ENCODE assay signal across 8 cellular contexts in the genomic region with DNA sequence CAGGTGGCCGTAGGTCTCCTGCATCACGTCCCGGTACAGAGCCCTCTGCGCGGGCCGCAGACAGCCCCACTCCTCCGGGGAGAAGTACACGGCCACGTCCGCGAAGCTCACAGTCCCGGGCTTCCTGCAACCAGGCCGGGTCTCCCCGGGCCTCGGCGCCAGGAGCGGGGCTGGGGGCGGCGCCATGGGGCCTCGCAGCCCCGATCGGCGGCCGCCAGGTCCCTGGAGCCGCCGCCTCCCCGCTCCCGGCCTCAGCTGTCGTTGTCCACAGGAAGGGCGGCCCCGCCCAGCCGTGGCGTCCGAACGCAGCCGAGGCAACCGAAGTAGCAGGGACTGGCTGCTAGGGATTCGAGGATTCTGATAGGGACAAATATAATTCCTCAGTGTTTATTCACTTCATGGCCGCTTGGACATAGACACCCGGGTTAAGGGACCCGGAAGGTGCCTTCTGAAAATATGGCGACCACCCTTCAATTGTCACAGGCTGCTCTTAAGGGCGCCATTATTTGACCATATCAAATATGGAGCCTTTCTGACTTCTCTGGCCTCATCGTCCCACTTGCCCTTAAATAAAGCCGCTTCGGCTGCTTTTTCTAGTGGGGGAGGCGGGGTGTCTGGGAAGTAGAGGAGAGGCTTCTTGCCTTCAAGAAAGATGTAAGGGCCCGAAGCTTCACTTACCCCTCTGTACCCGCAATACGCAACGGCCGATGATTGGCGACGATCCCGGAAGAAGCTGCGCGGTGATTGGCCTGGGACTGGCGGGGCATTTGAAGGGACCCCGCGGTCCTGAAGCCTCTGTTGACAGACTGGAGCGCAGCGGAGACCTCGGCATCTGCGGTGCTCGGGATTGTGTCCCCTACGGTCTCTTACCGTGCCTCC. TPM values are rescaled to one million over a fixed set of nuclear protein-coding genes. Genes with fewer than 3 reads are reported as not detected.
DNase-seq lines count a peak whose midpoint lies in the region; ATAC-seq and TF ChIP-seq lines count a peak whose summit lies in the region.

A gene (minus strand): TSS at position 271 of the 879 bp plus-strand sequence. CDS start 85 bp downstream, at position 186.

- H3K36me3 Mint-ChIP-seq in activated naive CD8-positive, alpha-beta T cell treated with anti-CD3 and anti-CD28 coated beads for 36 hours, result peaks cover 4% of the 10 kb centered on the region
- no peaks in the 10 kb centered on the region for H3K36me3 Mint-ChIP-seq in osteocyte (ENCODE audit: unreplicated experiment)

- H3K27ac Mint-ChIP-seq in activated naive CD8-positive, alpha-beta T cell treated with anti-CD3 and anti-CD28 coated beads for 36 hours, result peak within 1 kb of the TSS; percentile 90
- H3K27ac Mint-ChIP-seq in osteocyte (ENCODE audit: unreplicated experiment), result peak within 1 kb of the TSS; percentile 98

- WGBS in thymus, result under 1% methylated on average over 67 of the region's 67 CpGs

- ATAC-seq in HG02588 (IDR thresholded peaks at IDR 0.05; ENCODE audit: unreplicated experiment), result peak; percentile 72

- H3K27ac ChIP-seq in thymus (ENCODE audit: low read depth), result peak within 1 kb of the TSS; percentile 100

- no peaks in the 10 kb centered on the region for H3K9me3 ChIP-seq in thymus (ENCODE audit: control insufficient read depth)

- no peak for TF ChIP-seq CTCF in GM06990 (IDR thresholded peaks at IDR 0.05; ENCODE audit: insufficient read depth, low read length, poor library complexity, severe bottlenecking)
- TF ChIP-seq CTCF in osteocyte (IDR thresholded peaks at IDR 0.05), result no peak

- H3K36me3 ChIP-seq in GM06990 (ENCODE audit: control insufficient read depth, insufficient read depth, low read length) (no peaks in the 10 kb centered on the region; the same call in 1 of the 2 replicates), thymus (ENCODE audit: control insufficient read depth, insufficient read depth) (peaks cover 3% of the 10 kb centered on the region)

- peak within 1 kb of the TSS; percentile 95 for H3K4me3 Mint-ChIP-seq in activated naive CD8-positive, alpha-beta T cell treated with anti-CD3 and anti-CD28 coated beads for 36 hours
- peak within 1 kb of the TSS; percentile 90 for H3K4me3 Mint-ChIP-seq in osteocyte (ENCODE audit: unreplicated experiment)

- H3K4me3 ChIP-seq in GM06990 (replicated peaks; ENCODE audit: low read depth, low read length) (peak within 1 kb of the TSS; percentile 65), thymus (ENCODE audit: low read length) (peak within 1 kb of the TSS; percentile 91)

- DNase-seq in GM06990 (ENCODE audit: extremely low read depth, insufficient read length) (peak; percentile 92), NCI-H1105 (lab: John Stamatoyannopoulos, UW) (peak; percentile 98), SKM-1 treated with dmso at 0.1 percent for 144 hours (lab: John Stamatoyannopoulos, UW; ENCODE audit: unreplicated experiment) (peak; percentile 92), head of caudate nucleus (peak; percentile 88 to 98 (median 95)), osteocyte (ENCODE audit: extremely low spot score, unreplicated experiment) (peak; percentile 97)
- DNase-seq in activated naive CD8-positive, alpha-beta T cell treated with anti-CD3 and anti-CD28 coated beads for 36 hours, result peak; percentile 94

- no peaks in the 10 kb centered on the region for H3K9me3 Mint-ChIP-seq in activated naive CD8-positive, alpha-beta T cell treated with anti-CD3 and anti-CD28 coated beads for 36 hours
- no peaks in the 10 kb centered on the region for H3K9me3 Mint-ChIP-seq in osteocyte (ENCODE audit: unreplicated experiment)

- no peaks in the 10 kb centered on the region for H3K27me3 Mint-ChIP-seq in activated naive CD8-positive, alpha-beta T cell treated with anti-CD3 and anti-CD28 coated beads for 36 hours
- H3K27me3 Mint-ChIP-seq in osteocyte (ENCODE audit: unreplicated experiment), result no peaks in the 10 kb centered on the region

- H3K4me1 Mint-ChIP-seq in activated naive CD8-positive, alpha-beta T cell treated with anti-CD3 and anti-CD28 coated beads for 36 hours, result peaks cover 38% of the 10 kb centered on the region
- peaks cover 19% of the 10 kb centered on the region for H3K4me1 Mint-ChIP-seq in osteocyte (ENCODE audit: unreplicated experiment)

- peaks cover 30% of the 10 kb centered on the region for H3K4me1 ChIP-seq in thymus (ENCODE audit: control insufficient read depth, insufficient read depth, low read length)

- H3K27me3 ChIP-seq in GM06990 (replicated peaks; ENCODE audit: control insufficient read depth, insufficient read depth, low read length) (no peaks in the 10 kb centered on the region), thymus (ENCODE audit: control insufficient read depth, insufficient read depth) (no peaks in the 10 kb centered on the region)

- intact Hi-C loops in head of caudate nucleus (cut with DNase I), result loop anchor here (5.0 kb wide), 1 partner anchor 34 kb away; no protein-coding TSS in a partner anchor

RNA-seq across cellular contexts. Expression of the gene that starts here (rescaled TPM):
- 1 to 10 TPM; 7.1 to 7.6 TPM for total RNA-seq in activated naive CD8-positive, alpha-beta T cell treated with anti-CD3 and anti-CD28 coated beads for 36 hours
- total RNA-seq in osteocyte, result 10.9 and 11.3 TPM in 2 replicates
- polyA plus RNA-seq in thymus, result 38.1 TPM

Comparison
In these comparisons a context has a peak if more than half of its experiments do, and no peak if none do; other contexts are left out.
1. Peak in every context shown above with its lines: DNase-seq, ATAC-seq, H3K4me3 ChIP-seq and H3K27ac ChIP-seq.